Comparison of ENCODE assay signal across 26 cellular contexts in genomic region chr1:118786454-118787155, GRCh38.
"Had no signal": no experiment of that assay in that cellular context is flagged by ENCODE, and none has a peak within 500 bp of the region (broad histone marks: within the 10 kb centered on the region; RNA-seq: fewer than 3 reads in every experiment).

No MANE protein-coding gene starts in this region.

- H3K4me3 ChIP-seq: ascending aorta, body of pancreas, Peyer's patch had no signal

- H3K36me3 ChIP-seq: ascending aorta, Peyer's patch had no signal

- H3K9me3 ChIP-seq: ascending aorta, Peyer's patch had no signal

- H3K4me2 ChIP-seq: KMS-11 had no signal

- H3K27me3 ChIP-seq: ascending aorta, body of pancreas, Peyer's patch had no signal

- H3K4me1 ChIP-seq: ascending aorta, body of pancreas, Peyer's patch had no signal

- DNase-seq: activated B cell treated with CpG ODN at 0.5 μM for 24 hours; activated CD4-positive, alpha-beta T cell treated with anti-CD3 and anti-CD28 coated beads for 1 hour; activated CD4-positive, alpha-beta T cell treated with anti-CD3 and anti-CD28 coated beads, Interleukin-2, amount 10 ng/mL, durations not matched to agents 24 days and 14 days; activated CD4-positive, alpha-beta T cell treated with anti-CD3 and anti-CD28 coated beads, Interleukin-2, amount 50 U/mL, for 48 hours; activated CD8-positive, alpha-beta memory T cell treated with anti-CD3 and anti-CD28 coated beads for 24 hours; activated effector memory CD4-positive, alpha-beta T cell treated with anti-CD3 and anti-CD28 coated beads, Interleukin-2, amount 50 U/mL, for 16 hours; activated naive CD4-positive, alpha-beta T cell treated with Interleukin-2 at 50 U/mL for 16 hours; activated naive CD8-positive, alpha-beta T cell treated with anti-CD3 and anti-CD28 coated beads, Interleukin-2, amount 50 U/mL, for 24 hours; activated T-cell treated with anti-CD3 and anti-CD28 coated beads, Interleukin-2, amount 50 U/mL, for 4 hours; amniotic stem cell; body of pancreas; central memory CD4-positive, alpha-beta T cell; MM.1S; NCI-H1105; NCI-H1436; NCI-H187; NCI-H2081 treated with DMSO at 0.1 percent for 48 hours; NCI-H446; NCI-H524 treated with DMSO at 0.1 percent for 48 hours; NCI-H748 treated with DMSO at 0.1 percent for 48 hours; NK-92 treated with Interleukin-12 subunit alpha and Interleukin-12 subunit beta, amount 100 ng/mL, for 24 hours; Peyer's patch; SHP77 had no signal

- H3K27ac ChIP-seq: ascending aorta, body of pancreas, KMS-11, Peyer's patch, RWPE1 had no signal
